In the genomic region with DNA sequence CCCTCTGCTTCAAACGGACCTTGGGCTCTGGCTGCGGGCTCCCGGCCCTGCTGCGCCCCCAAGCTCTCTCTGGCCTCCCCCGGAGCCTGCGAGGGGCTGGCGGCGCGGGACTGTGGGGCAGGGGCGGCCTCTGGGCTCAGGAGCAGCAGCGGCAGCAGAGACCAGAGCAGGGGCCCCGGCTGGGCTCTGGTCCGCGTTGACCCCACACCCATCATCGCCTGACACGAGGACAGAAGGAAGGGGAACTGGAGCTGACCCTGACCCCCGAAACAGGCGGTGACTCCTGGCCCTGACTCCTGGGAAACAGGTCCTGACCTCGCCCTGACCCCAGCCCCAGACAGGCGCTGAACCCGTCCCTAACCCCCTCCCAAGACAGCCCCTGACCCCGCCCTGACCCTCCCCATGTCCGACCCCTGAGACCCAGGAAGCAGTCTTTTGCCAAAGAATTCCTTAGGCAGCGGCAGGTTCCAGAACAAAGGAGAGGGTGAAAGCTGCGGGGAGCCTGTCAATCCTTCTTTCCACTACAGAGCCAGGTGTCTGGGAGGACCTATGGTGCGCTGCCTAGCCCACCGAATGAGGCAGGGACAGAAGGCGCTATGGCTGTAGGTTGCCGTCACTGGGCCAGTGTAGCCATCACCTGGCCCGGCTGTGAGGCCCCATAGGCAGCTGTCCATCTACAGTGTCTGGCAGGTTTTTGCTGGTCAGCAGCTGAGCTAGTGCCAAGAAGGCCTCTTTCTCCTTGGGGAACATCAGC, we compare ENCODE assay signal across 19 cellular contexts.
DNase-seq lines count a peak whose midpoint lies in the region; ATAC-seq and TF ChIP-seq lines count a peak whose summit lies in the region.
"Had no signal": no experiment of that assay in that cellular context is flagged by ENCODE, and none has a peak within 500 bp of the region (broad histone marks: within the 10 kb centered on the region; RNA-seq: fewer than 3 reads in every experiment).

No MANE protein-coding gene starts in this region.

- H2BK120ac ChIP-seq in neuronal stem cell (ENCODE audit: low read depth, low read length), result no peak overlapping the region

- no peaks in the 10 kb centered on the region; the same call in 2 of the 3 replicates for H3K4me1 Mint-ChIP-seq in GM23338

- no peak overlapping the region for H3K4me3 Mint-ChIP-seq in GM23338

- no peak overlapping the region for H3K27ac ChIP-seq in GM23338 (ENCODE audit: low read depth)
- no peak overlapping the region for H3K27ac ChIP-seq in neuronal stem cell (replicated peaks; ENCODE audit: low read length)
- H3K27ac ChIP-seq: A549, GM23248, Peyer's patch had no signal

- no peak overlapping the region for H3K4ac ChIP-seq in neuronal stem cell (ENCODE audit: low read length)

- H3K9ac ChIP-seq in neuronal stem cell (ENCODE audit: low read depth, low read length, poor library complexity), result peak overlapping the region; percentile 34
- H3K9ac ChIP-seq: GM23248 had no signal

- no peak overlapping the region for H4K8ac ChIP-seq in neuronal stem cell (ENCODE audit: low read depth, low read length)

- H3K9me2 ChIP-seq in GM23338 (ENCODE audit: insufficient read depth), result no peaks in the 10 kb centered on the region; the same call in 1 of the 2 replicates

- H2AFZ ChIP-seq in GM23338 (peak overlapping the region; percentile 87; the same call in 1 of the 2 replicates), neuronal stem cell (ENCODE audit: low read length) (peak overlapping the region; percentile 53)
- H2AFZ ChIP-seq: GM23248 had no signal

- no peak for TF ChIP-seq CTCF in GM23338 (conservative IDR thresholded peaks at IDR 0.05; ENCODE audit: low read depth in 2 of 2)

- no peak overlapping the region for H2BK12ac ChIP-seq in neuronal stem cell (ENCODE audit: low read length)

- H2AK5ac ChIP-seq in neuronal stem cell (ENCODE audit: low read depth, low read length), result peak overlapping the region; percentile 95

- WGBS in neuronal stem cell (ENCODE audit: extremely low coverage in 2 of 2, insufficient read length in 2 of 2, insufficient replicate concordance in 1 of 2), 2 donors, result no CpG with 5 or more reads among the region's 30 CpGs

- DNase-seq in GM23338 (ENCODE audit: low spot score) (peak; percentile 69), NCI-H69 (lab: John Stamatoyannopoulos, UW) (peak; percentile 22), iPS-NIHi7 (ENCODE audit: extremely low spot score) (peak; percentile 47), neuronal stem cell (ENCODE audit: low spot score) (peak; percentile 27), NCI-H1694 (lab: John Stamatoyannopoulos, UW) (no peak)
- DNase-seq in NK-92 treated with Interleukin-12 subunit alpha and Interleukin-12 subunit beta, amount 100 ng/mL, for 24 hours (lab: John Stamatoyannopoulos, UW), result no peak
- DNase-seq: BE2C, DMS79 treated with DMSO at 0.1 percent for 48 hours, GM23248, MG63, NCI-H1417, NCI-H187 treated with DMSO at 0.1 percent for 48 hours, NCI-H2107, Peyer's patch had no signal

- no peaks in the 10 kb centered on the region for H3K36me3 Mint-ChIP-seq in GM23338 (ENCODE audit: low read depth)

- H3K27me3 Mint-ChIP-seq in GM23338 (ENCODE audit: insufficient read depth, low read depth, poor library complexity), result peaks cover 3% of the 10 kb centered on the region

- H3K79me2 ChIP-seq in GM23338 (replicated peaks; ENCODE audit: insufficient read depth), result no peaks in the 10 kb centered on the region

- H3F3A ChIP-seq in GM23338 (replicated peaks; ENCODE audit: low read depth), result no peaks in the 10 kb centered on the region

- H3K79me1 ChIP-seq in neuronal stem cell (ENCODE audit: low read depth, low read length), result no peaks in the 10 kb centered on the region

- H3K27ac Mint-ChIP-seq in GM23338, result no peak overlapping the region

- ATAC-seq in GM23338, result peak; percentile 78
- no peak for ATAC-seq in GM21528 (IDR thresholded peaks at IDR 0.05; ENCODE audit: low FRiP score, unreplicated experiment)
- ATAC-seq in GM18907 (IDR thresholded peaks at IDR 0.05; ENCODE audit: unreplicated experiment), result no peak
- ATAC-seq: A549, GM12878, K562 had no signal

- H3K18ac ChIP-seq in neuronal stem cell (ENCODE audit: low read length), result peak overlapping the region; percentile 81

- H4K91ac ChIP-seq in neuronal stem cell (ENCODE audit: low read depth, low read length, poor library complexity), result no peak overlapping the region

- no peak overlapping the region for H3K14ac ChIP-seq in neuronal stem cell (ENCODE audit: low read length)

- no peaks in the 10 kb centered on the region for H3K9me3 Mint-ChIP-seq in GM23338

- peak overlapping the region; percentile 79 for H2BK5ac ChIP-seq in neuronal stem cell (ENCODE audit: low read length)

- no peaks in the 10 kb centered on the region for H3K36me3 ChIP-seq in GM23338 (ENCODE audit: insufficient read depth)
- H3K36me3 ChIP-seq in neuronal stem cell (replicated peaks in 1 of 2; ENCODE audit: control insufficient read depth in 2 of 2, insufficient read depth in 2 of 2, low read length in 2 of 2), result no peaks in the 10 kb centered on the region
- H3K36me3 ChIP-seq: BE2C, MG63, Peyer's patch had no signal

- peak overlapping the region; percentile 22 for H3K23ac ChIP-seq in neuronal stem cell (ENCODE audit: low read depth, low read length, poor library complexity)

- no peaks in the 10 kb centered on the region; the same call in 1 of the 2 replicates for H3K4me1 ChIP-seq in GM23338 (ENCODE audit: insufficient read depth)
- peaks cover 9 to 13% of the 10 kb centered on the region in 2 donors for H3K4me1 ChIP-seq in neuronal stem cell (ENCODE audit: control insufficient read depth in 2 of 2, insufficient read depth in 1 of 2, low read depth in 1 of 2, low read length in 2 of 2)
- H3K4me1 ChIP-seq: A549, Peyer's patch had no signal

- H2BK15ac ChIP-seq in neuronal stem cell (ENCODE audit: low read length), result no peak overlapping the region

- H3K4me3 ChIP-seq in GM23338 (no peak overlapping the region), neuronal stem cell (ENCODE audit: low read length in 2 of 2) (no peak overlapping the region)
- H3K4me3 ChIP-seq: A549, GM12878, GM23248, K562, MG63, Peyer's patch had no signal

- H4K20me1 ChIP-seq in GM23338 (replicated peaks; ENCODE audit: insufficient read depth), result no peaks in the 10 kb centered on the region

- H3K4me2 ChIP-seq in GM23338 (no peak overlapping the region), neuronal stem cell (ENCODE audit: insufficient read depth, low read length, poor library complexity, severe bottlenecking) (no peak overlapping the region)
- H3K4me2 ChIP-seq: A549 had no signal

- no peaks in the 10 kb centered on the region for H3K9me3 ChIP-seq in neuronal stem cell (replicated peaks in 1 of 2; ENCODE audit: control insufficient read depth in 2 of 2, insufficient read depth in 1 of 2, low read depth in 1 of 2, low read length in 2 of 2)
- H3K9me3 ChIP-seq: A549, BE2C, MG63, Peyer's patch had no signal

- H3K27me3 ChIP-seq in GM23338 (ENCODE audit: insufficient read depth), result no peaks in the 10 kb centered on the region
- peaks cover 0 to 6% (median 0%) of the 10 kb centered on the region in 3 experiments for H3K27me3 ChIP-seq in neuronal stem cell (ENCODE audit: control insufficient read depth in 3 of 3, insufficient read depth in 3 of 3, low read depth in 1 of 3, low read length in 3 of 3)
- H3K27me3 ChIP-seq: BE2C, MG63, Peyer's patch had no signal

TF ChIP-seq in GM23338, 12 proteins besides CTCF, POLR2A, EP300 and RAD21:
- no peak for TF ChIP-seq JUNB (IDR thresholded peaks at IDR 0.05; ENCODE audit: unreplicated experiment)
TF ChIP-seq in GM23338: peak in this region for 0.

Comparison
In these comparisons a context has a peak if more than half of its experiments do, and no peak if none do; other contexts are left out.
1. DNase-seq: peak in GM23338 (single experiment), NCI-H69 (single experiment), iPS-NIHi7 (single experiment) and neuronal stem cell (single experiment); none in NK-92 treated with Interleukin-12 subunit alpha and Interleukin-12 subunit beta, amount 100 ng/mL, for 24 hours (single experiment) and NCI-H1694 (single experiment).